15 cellular contexts compared by ENCODE assay signal in the genomic region with DNA sequence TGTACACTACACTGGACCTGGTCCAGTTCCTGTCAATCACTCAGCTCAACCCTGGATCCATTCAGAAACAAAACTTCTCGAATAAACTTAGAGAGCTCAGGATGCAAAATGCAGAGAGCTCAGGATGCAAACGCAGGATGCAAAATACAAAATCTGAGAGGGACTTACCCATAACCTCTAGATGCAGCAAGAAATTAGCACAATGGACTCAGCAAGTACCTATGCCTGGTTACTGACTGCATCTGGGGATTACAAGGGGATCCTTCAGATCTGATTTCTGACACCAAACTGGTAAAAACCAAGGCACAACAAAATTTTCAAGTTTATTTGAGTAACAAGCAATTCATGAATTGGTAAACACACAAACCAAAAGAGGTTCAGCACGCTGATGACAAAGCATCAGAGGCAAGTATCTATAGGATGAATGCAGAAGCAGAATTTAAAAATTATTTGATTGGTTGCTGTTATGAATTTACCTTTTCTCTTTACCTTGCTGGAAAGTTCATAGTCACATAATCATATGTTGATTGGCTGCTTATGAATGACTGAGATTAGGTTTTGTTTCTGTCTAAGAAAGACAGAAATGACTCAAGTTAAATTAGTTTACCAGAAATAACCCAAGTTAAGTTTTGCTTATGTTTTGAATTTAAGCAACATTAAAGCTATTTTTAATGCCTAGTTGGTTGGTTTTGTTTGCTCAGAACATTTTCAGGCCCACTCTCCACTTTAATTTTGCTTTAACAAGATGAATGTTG. TPM values are rescaled to one million over a fixed set of nuclear protein-coding genes. Genes with fewer than 3 reads are reported as not detected.
DNase-seq lines count a peak whose midpoint lies in the region; ATAC-seq, FAIRE-seq and TF ChIP-seq lines count a peak whose summit lies in the region.
"Had no signal": no experiment of that assay in that cellular context is flagged by ENCODE, and none has a peak within 500 bp of the region (broad histone marks: within the 10 kb centered on the region; RNA-seq: fewer than 3 reads in every experiment).

No MANE protein-coding gene starts in this region.

- H3K9me3 Mint-ChIP-seq in activated naive CD4-positive, alpha-beta T cell treated with anti-CD3 and anti-CD28 coated beads, Interleukin-2, amount 10 ng/mL, durations not matched to agents 7 days and 5 days: peaks cover 19% of the 10 kb centered on the region
- no peaks in the 10 kb centered on the region for H3K9me3 Mint-ChIP-seq in stimulated activated effector memory CD8-positive, alpha-beta T cell treated with anti-CD3 and anti-CD28 coated beads, Interleukin-12 subunit alpha, Interleukin-12 subunit beta, amount 100 ng/mL, for 72 hours
- H3K9me3 Mint-ChIP-seq: stimulated activated naive B cell treated with anti-CD40 and anti-IgM and Interleukin-4, amounts not matched to agents 10 μg/mL and 1 μg/mL and 100 μg/mL, for 72 hours had no signal

- CTCF ChIA-PET in activated naive CD4-positive, alpha-beta T cell treated with anti-CD3 and anti-CD28 coated beads, Interleukin-2, amount 10 ng/mL, durations not matched to agents 7 days and 5 days (lab: Charles Lee): interaction anchor here (1.4 to 2.6 kb wide), 2 partner anchors 135 to 172 kb away, joined by 6 to 7 read pairs; no protein-coding TSS in a partner anchor
- CTCF ChIA-PET in PC-3 (lab: Charles Lee): no interaction called here

- no peaks in the 10 kb centered on the region for H3K9me3 ChIP-seq in PC-3 (ENCODE audit: low read length)

- ATAC-seq in GM21576 (IDR thresholded peaks at IDR 0.05; ENCODE audit: unreplicated experiment): peak; percentile 58
- no peak for ATAC-seq in PC-3
- ATAC-seq in stimulated activated effector memory CD8-positive, alpha-beta T cell treated with anti-CD3 and anti-CD28 coated beads, Interleukin-12 subunit alpha, Interleukin-12 subunit beta, amount 100 ng/mL, for 72 hours: peak; percentile 83
- ATAC-seq in sciatic nerve: no peak
- no peak for ATAC-seq in GM19324 (IDR thresholded peaks at IDR 0.05; ENCODE audit: low FRiP score, unreplicated experiment)
- ATAC-seq: stimulated activated naive B cell treated with anti-CD40 and anti-IgM and Interleukin-4, amounts not matched to agents 10 μg/mL and 1 μg/mL and 100 μg/mL, for 72 hours had no signal

- H3K4me3 Mint-ChIP-seq in activated naive CD4-positive, alpha-beta T cell treated with anti-CD3 and anti-CD28 coated beads, Interleukin-2, amount 10 ng/mL, durations not matched to agents 7 days and 5 days: no peak overlapping the region
- H3K4me3 Mint-ChIP-seq in stimulated activated effector memory CD8-positive, alpha-beta T cell treated with anti-CD3 and anti-CD28 coated beads, Interleukin-12 subunit alpha, Interleukin-12 subunit beta, amount 100 ng/mL, for 72 hours: peak overlapping the region; percentile 24
- H3K4me3 Mint-ChIP-seq: stimulated activated naive B cell treated with anti-CD40 and anti-IgM and Interleukin-4, amounts not matched to agents 10 μg/mL and 1 μg/mL and 100 μg/mL, for 72 hours had no signal

- intact Hi-C loops in PC-3 (cut with micrococcal nuclease): no loop called here
- intact Hi-C loops in sciatic nerve (cut with DNase I): no loop called here

- POLR2A ChIA-PET in PC-3 (lab: Charles Lee; ENCODE audit: unreplicated experiment): no interaction called here

- no peaks in the 10 kb centered on the region for H3K79me2 ChIP-seq in PC-3 (ENCODE audit: low read length)

- H3K27ac Mint-ChIP-seq in activated naive CD4-positive, alpha-beta T cell treated with anti-CD3 and anti-CD28 coated beads, Interleukin-2, amount 10 ng/mL, durations not matched to agents 7 days and 5 days: peak overlapping the region; percentile 58
- H3K27ac Mint-ChIP-seq in stimulated activated effector memory CD8-positive, alpha-beta T cell treated with anti-CD3 and anti-CD28 coated beads, Interleukin-12 subunit alpha, Interleukin-12 subunit beta, amount 100 ng/mL, for 72 hours: peak overlapping the region; percentile 60
- H3K27ac Mint-ChIP-seq: stimulated activated naive B cell treated with anti-CD40 and anti-IgM and Interleukin-4, amounts not matched to agents 10 μg/mL and 1 μg/mL and 100 μg/mL, for 72 hours had no signal

- H3K27me3 ChIP-seq in PC-3 (ENCODE audit: low read length): peaks cover 18% of the 10 kb centered on the region; the same call in 1 of the 2 replicates

- peaks cover 17% of the 10 kb centered on the region for H3K4me1 ChIP-seq in PC-3 (ENCODE audit: insufficient read depth, low read length)

- no peaks in the 10 kb centered on the region for H4K20me1 ChIP-seq in PC-3 (ENCODE audit: low read length)

- peak overlapping the region; percentile 52 for H3K4me2 ChIP-seq in PC-3 (ENCODE audit: low read length)

- no TSS peak for BruUV-seq in PC-3 (replicated peaks; lab: Mats Ljungman, UMichigan)

- H3K4me1 Mint-ChIP-seq in activated naive CD4-positive, alpha-beta T cell treated with anti-CD3 and anti-CD28 coated beads, Interleukin-2, amount 10 ng/mL, durations not matched to agents 7 days and 5 days: peaks cover 61% of the 10 kb centered on the region
- H3K4me1 Mint-ChIP-seq in stimulated activated effector memory CD8-positive, alpha-beta T cell treated with anti-CD3 and anti-CD28 coated beads, Interleukin-12 subunit alpha, Interleukin-12 subunit beta, amount 100 ng/mL, for 72 hours: peaks cover 42% of the 10 kb centered on the region

- FAIRE-seq in frontal cortex (lab: Jason Lieb, UNC): no peak
- FAIRE-seq: astrocyte, keratinocyte had no signal

- no peaks in the 10 kb centered on the region for H3K36me3 ChIP-seq in PC-3 (ENCODE audit: low read depth, low read length)

- peak overlapping the region; percentile 28 for H3K27ac ChIP-seq in PC-3 (ENCODE audit: low read length)

- no peak overlapping the region for H3K4me3 ChIP-seq in PC-3 (ENCODE audit: low read length)

- H3K9me2 ChIP-seq in PC-3 (replicated peaks; ENCODE audit: low read length): no peaks in the 10 kb centered on the region

- H3K36me3 Mint-ChIP-seq in activated naive CD4-positive, alpha-beta T cell treated with anti-CD3 and anti-CD28 coated beads, Interleukin-2, amount 10 ng/mL, durations not matched to agents 7 days and 5 days: peaks cover 49% of the 10 kb centered on the region
- peaks cover 8% of the 10 kb centered on the region for H3K36me3 Mint-ChIP-seq in stimulated activated effector memory CD8-positive, alpha-beta T cell treated with anti-CD3 and anti-CD28 coated beads, Interleukin-12 subunit alpha, Interleukin-12 subunit beta, amount 100 ng/mL, for 72 hours
- H3K36me3 Mint-ChIP-seq: stimulated activated naive B cell treated with anti-CD40 and anti-IgM and Interleukin-4, amounts not matched to agents 10 μg/mL and 1 μg/mL and 100 μg/mL, for 72 hours had no signal

- 0 out of 2 replicates have a peak overlapping the region, but pooled peaks have one; percentile 37 for H2AFZ ChIP-seq in PC-3 (ENCODE audit: low read length)

- H3K9ac ChIP-seq in PC-3 (ENCODE audit: low read length): no peak overlapping the region

- H3F3A ChIP-seq in PC-3 (ENCODE audit: low read length, unreplicated experiment): no peaks in the 10 kb centered on the region

- no peak for TF ChIP-seq CTCF in PC-3 (conservative IDR thresholded peaks at IDR 0.05; ENCODE audit: low read depth, low read length)

- no peak for DNase-seq in activated naive CD4-positive, alpha-beta T cell treated with anti-CD3 and anti-CD28 coated beads, Interleukin-2, amount 10 ng/mL, durations not matched to agents 7 days and 5 days
- DNase-seq in activated naive CD4-positive, alpha-beta T cell (lab: John Stamatoyannopoulos, UW): no peak
- DNase-seq in PC-3 (no peak), frontal cortex (ENCODE audit: low spot score in 2 of 2) (no peak), sciatic nerve (ENCODE audit: low spot score) (no peak)
- no peak for DNase-seq in stimulated activated effector memory CD8-positive, alpha-beta T cell treated with anti-CD3 and anti-CD28 coated beads, Interleukin-12 subunit alpha, Interleukin-12 subunit beta, amount 100 ng/mL, for 72 hours (ENCODE audit: low spot score in 2 of 2)
- DNase-seq: activated CD8-positive, alpha-beta memory T cell treated with anti-CD3 and anti-CD28 coated beads for 24 hours; foreskin fibroblast; NCI-H345; stimulated activated naive B cell treated with anti-CD40 and anti-IgM and Interleukin-4, amounts not matched to agents 10 μg/mL and 1 μg/mL and 100 μg/mL, for 72 hours had no signal

- H3K27me3 Mint-ChIP-seq in activated naive CD4-positive, alpha-beta T cell treated with anti-CD3 and anti-CD28 coated beads, Interleukin-2, amount 10 ng/mL, durations not matched to agents 7 days and 5 days: no peaks in the 10 kb centered on the region
- H3K27me3 Mint-ChIP-seq: stimulated activated naive B cell treated with anti-CD40 and anti-IgM and Interleukin-4, amounts not matched to agents 10 μg/mL and 1 μg/mL and 100 μg/mL, for 72 hours had no signal

RNA-seq across cellular contexts. Expression of a gene that starts 11.4 kb away (rescaled TPM):
- 1.2 TPM in 1 of 2 replicates, not detected in the other for total RNA-seq in PC-3 (2014; rRNA removed)
- 6.9 TPM for total RNA-seq in frontal cortex
- total RNA-seq in sciatic nerve: 32.7 TPM
- total RNA-seq: astrocyte, OCI-LY7 had no signal

RNA-seq across cellular contexts. Expression of a gene that starts 53.6 kb away (rescaled TPM):
- total RNA-seq in PC-3 (2014; rRNA removed) (not detected in 2 replicates), frontal cortex (9.0 TPM), sciatic nerve (52.8 TPM)
- total RNA-seq: astrocyte, OCI-LY7 had no signal

Comparison
In these comparisons a context has a peak if more than half of its experiments do, and no peak if none do; other contexts are left out.
1. ATAC-seq: peak in GM21576 (single experiment) and stimulated activated effector memory CD8-positive, alpha-beta T cell treated with anti-CD3 and anti-CD28 coated beads, Interleukin-12 subunit alpha, Interleukin-12 subunit beta, amount 100 ng/mL, for 72 hours (single experiment); none in PC-3 (single experiment), sciatic nerve (single experiment) and GM19324 (single experiment).